8 cellular contexts compared by ENCODE assay signal in the genomic region with DNA sequence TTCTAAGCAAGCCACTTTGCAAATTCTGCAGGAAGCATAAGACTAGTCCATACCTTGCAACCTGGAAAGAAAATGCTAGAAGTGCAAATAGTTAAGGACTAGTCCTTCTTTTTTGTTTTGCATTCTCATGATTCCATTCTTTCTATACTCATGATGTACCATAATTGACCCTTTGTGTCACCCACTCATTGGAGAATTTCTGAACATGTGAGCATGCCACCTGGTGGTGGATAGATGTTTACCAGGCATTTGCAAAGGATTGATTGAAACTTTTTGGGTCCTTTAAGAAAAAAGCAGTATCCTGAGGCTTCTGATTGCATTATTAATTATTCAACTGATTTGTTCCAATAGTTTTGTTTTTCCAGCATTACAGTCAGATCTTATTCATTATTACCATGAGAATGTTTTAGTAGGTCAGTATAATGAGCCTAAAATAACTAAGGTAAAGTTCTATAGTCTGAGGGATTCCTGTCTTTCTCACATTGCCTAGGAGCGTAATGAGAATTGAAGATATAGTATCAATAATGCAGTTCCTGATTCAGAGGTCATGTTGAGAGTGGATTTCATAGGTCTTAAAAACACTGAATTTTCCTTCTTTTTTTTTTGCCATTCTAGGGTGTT. TPM values are rescaled to one million over a fixed set of nuclear protein-coding genes. Genes with fewer than 3 reads are reported as not detected.
DNase-seq lines count a peak whose midpoint lies in the region; ATAC-seq and TF ChIP-seq lines count a peak whose summit lies in the region.

No MANE protein-coding gene starts in this region.

- H3K4me3 Mint-ChIP-seq in activated CD4-positive, alpha-beta memory T cell treated with anti-CD3 and anti-CD28 coated beads for 36 hours, result no peak overlapping the region

- no peak overlapping the region for H3K9ac ChIP-seq in KMS-11

- H3K27me3 Mint-ChIP-seq in activated CD4-positive, alpha-beta memory T cell treated with anti-CD3 and anti-CD28 coated beads for 36 hours, result no peaks in the 10 kb centered on the region

- intact Hi-C loops in heart left ventricle (cut with DNase I), result loop anchor here in 8 of 10 donors (5.0 to 10.0 kb wide), 3 partner anchors 167 to 179 kb away; no protein-coding TSS in a partner anchor
- intact Hi-C loops in cardiac septum (cut with DNase I), result loop anchor here (5.0 kb wide), 1 partner anchor 174 kb away; no protein-coding TSS in a partner anchor
- intact Hi-C loops in activated CD4-positive, alpha-beta memory T cell treated with anti-CD3 and anti-CD28 coated beads for 36 hours (cut with micrococcal nuclease), result loop anchor here (1.0 kb wide), 2 partner anchors 65 to 176 kb away; no protein-coding TSS in a partner anchor

- no peaks in the 10 kb centered on the region for H4K20me1 ChIP-seq in KMS-11 (ENCODE audit: insufficient read depth)

- POLR2A ChIA-PET in activated CD4-positive, alpha-beta memory T cell treated with anti-CD3 and anti-CD28 coated beads for 36 hours (lab: Charles Lee), result no interaction called here

- WGBS in heart left ventricle, 4 donors, result 95 to 97% (median 97%) methylated on average over 1 of the region's 1 CpG

- TF ChIP-seq POLR2A in heart left ventricle (IDR thresholded peaks at IDR 0.05), result no peak

- H3K9me3 Mint-ChIP-seq in activated CD4-positive, alpha-beta memory T cell treated with anti-CD3 and anti-CD28 coated beads for 36 hours, result no peaks in the 10 kb centered on the region

- H3K36me3 ChIP-seq in heart left ventricle (no peaks in the 10 kb centered on the region), KMS-11 (ENCODE audit: insufficient read depth) (no peaks in the 10 kb centered on the region)

- H3K27me3 ChIP-seq in heart left ventricle (no peaks in the 10 kb centered on the region), KMS-11 (ENCODE audit: insufficient read depth, low read depth) (no peaks in the 10 kb centered on the region)

- H3K4me3 ChIP-seq in heart left ventricle, result no peak overlapping the region
- no peak overlapping the region for H3K4me3 ChIP-seq in KMS-11 (IDR thresholded peaks at IDR 0.05; ENCODE audit: insufficient read depth, low read depth, low read length)

- H3K27ac ChIP-seq in heart left ventricle, result no peak overlapping the region
- H3K27ac ChIP-seq in KMS-11, result no peak overlapping the region

- no peak overlapping the region for H3K27ac Mint-ChIP-seq in activated CD4-positive, alpha-beta memory T cell treated with anti-CD3 and anti-CD28 coated beads for 36 hours

- TF ChIP-seq CTCF in heart left ventricle (IDR thresholded peaks at IDR 0.05) (peak; percentile 45 to 70 (median 54)), KMS-11 (conservative IDR thresholded peaks at IDR 0.05; ENCODE audit: low read depth, low read length) (peak; percentile 89)

- H3K4me2 ChIP-seq in KMS-11, result no peak overlapping the region

- H2AFZ ChIP-seq in KMS-11 (ENCODE audit: low read depth), result no peak overlapping the region

- H3K79me2 ChIP-seq in KMS-11 (ENCODE audit: insufficient read depth, low read depth), result no peaks in the 10 kb centered on the region

- H3K4me1 Mint-ChIP-seq in activated CD4-positive, alpha-beta memory T cell treated with anti-CD3 and anti-CD28 coated beads for 36 hours (ENCODE audit: low read depth), result no peaks in the 10 kb centered on the region

- no peaks in the 10 kb centered on the region for H3K36me3 Mint-ChIP-seq in activated CD4-positive, alpha-beta memory T cell treated with anti-CD3 and anti-CD28 coated beads for 36 hours

- CTCF ChIA-PET in activated CD4-positive, alpha-beta memory T cell treated with anti-CD3 and anti-CD28 coated beads for 36 hours (lab: Charles Lee), result interaction anchor here (1.0 to 1.6 kb wide), 4 partner anchors 57 to 176 kb away, joined by 3 to 9 read pairs (median 6); no protein-coding TSS in a partner anchor

- no peaks in the 10 kb centered on the region for H3K9me3 ChIP-seq in heart left ventricle

- DNase-seq in heart left ventricle (peak in 1 of 5 donors; percentile 8), cardiac septum (ENCODE audit: low spot score) (no peak), germinal center (ENCODE audit: low spot score) (peak; percentile 30), HuH-7 (ENCODE audit: low spot score) (no peak)
- DNase-seq in activated CD4-positive, alpha-beta memory T cell treated with anti-CD3 and anti-CD28 coated beads for 36 hours, result peak; percentile 49
- peak; percentile 9 for DNase-seq in stimulated activated CD4-positive, alpha-beta T cell treated with anti-CD3 and anti-CD28 coated beads, Interleukin-2, amount 100 ng/mL, for 4 hours (ENCODE audit: low read depth)

- ATAC-seq in heart left ventricle, result no peak
- ATAC-seq in GM21528 (IDR thresholded peaks at IDR 0.05; ENCODE audit: low FRiP score, unreplicated experiment), result peak; percentile 74

- H3K4me1 ChIP-seq in heart left ventricle (no peaks in the 10 kb centered on the region), KMS-11 (ENCODE audit: low read depth, poor library complexity, severe bottlenecking) (peaks cover 26% of the 10 kb centered on the region)

RNA-seq across cellular contexts. Expression of a gene that starts 20.2 kb away (rescaled TPM):
- total RNA-seq in heart left ventricle (10 to 100 TPM in 5 of 9 donors, 1 to 10 TPM in 4; 5.2 to 13.9 (median 10.5) TPM), cardiac septum (9.4 TPM)
- polyA plus RNA-seq in heart left ventricle, result 1 to 10 TPM; 3.3 to 4.7 TPM
- total RNA-seq in activated CD4-positive, alpha-beta memory T cell treated with anti-CD3 and anti-CD28 coated beads for 36 hours, result 1 to 10 TPM; 8.9 to 9.8 TPM

Comparison
In these comparisons a context has a peak if more than half of its experiments do, and no peak if none do; other contexts are left out.
1. DNase-seq: peak in activated CD4-positive, alpha-beta memory T cell treated with anti-CD3 and anti-CD28 coated beads for 36 hours (single experiment), germinal center (single experiment) and stimulated activated CD4-positive, alpha-beta T cell treated with anti-CD3 and anti-CD28 coated beads, Interleukin-2, amount 100 ng/mL, for 4 hours (single experiment); none in cardiac septum (single experiment) and HuH-7 (single experiment).